ENCODE assay signal across 1 cellular context in genomic region chr11:23205156-23205871, GRCh38.
TF ChIP-seq lines count a peak whose summit lies in the region.

No MANE protein-coding gene starts in this region.

TF ChIP-seq in SK-N-SH treated with all-trans-retinoic acid at 6 μM for 48 hours, 23 proteins besides CTCF, POLR2A, EP300 and RAD21 (continued from another document):
- TF ChIP-seq POU6F1 (CRISPR knock-in tag; IDR thresholded peaks at IDR 0.05; ENCODE audit: borderline replicate concordance, low read depth), result no peak
- TF ChIP-seq, protein P1, sequence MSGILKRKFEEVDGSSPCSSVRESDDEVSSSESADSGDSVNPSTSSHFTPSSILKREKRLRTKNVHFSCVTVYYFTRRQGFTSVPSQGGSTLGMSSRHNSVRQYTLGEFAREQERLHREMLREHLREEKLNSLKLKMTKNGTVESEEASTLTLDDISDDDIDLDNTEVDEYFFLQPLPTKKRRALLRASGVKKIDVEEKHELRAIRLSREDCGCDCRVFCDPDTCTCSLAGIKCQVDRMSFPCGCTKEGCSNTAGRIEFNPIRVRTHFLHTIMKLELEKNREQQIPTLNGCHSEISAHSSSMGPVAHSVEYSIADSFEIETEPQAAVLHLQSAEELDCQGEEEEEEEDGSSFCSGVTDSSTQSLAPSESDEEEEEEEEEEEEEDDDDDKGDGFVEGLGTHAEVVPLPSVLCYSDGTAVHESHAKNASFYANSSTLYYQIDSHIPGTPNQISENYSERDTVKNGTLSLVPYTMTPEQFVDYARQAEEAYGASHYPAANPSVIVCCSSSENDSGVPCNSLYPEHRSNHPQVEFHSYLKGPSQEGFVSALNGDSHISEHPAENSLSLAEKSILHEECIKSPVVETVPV (CRISPR knock-in tag; IDR thresholded peaks at IDR 0.05), result no peak
TF ChIP-seq in SK-N-SH treated with all-trans-retinoic acid at 6 μM for 48 hours: peak in this region for 3.
